8 cellular contexts compared by ENCODE assay signal in genomic region chr1:36088577-36089392, GRCh38. TPM values are rescaled to one million over a fixed set of nuclear protein-coding genes. Genes with fewer than 3 reads are reported as not detected.
DNase-seq lines count a peak whose midpoint lies in the region; ATAC-seq and TF ChIP-seq lines count a peak whose summit lies in the region.

Gene ADPRS (plus strand): TSS chr1:36088892. CDS start chr1:36088905, 13 bp downstream.

- TF ChIP-seq POLR2A in gastroesophageal sphincter (IDR thresholded peaks at IDR 0.05): peak; percentile 94 to 95

- peaks cover 20% of the 10 kb centered on the region for H3K4me1 Mint-ChIP-seq in activated naive CD4-positive, alpha-beta T cell treated with anti-CD3 and anti-CD28 coated beads for 36 hours (ENCODE audit: low read depth)

- H3K36me3 Mint-ChIP-seq in activated naive CD4-positive, alpha-beta T cell treated with anti-CD3 and anti-CD28 coated beads for 36 hours (ENCODE audit: low read depth): peaks cover 10% of the 10 kb centered on the region

- H3K27ac ChIP-seq in gastroesophageal sphincter (peak within 1 kb of the TSS; percentile 60 to 93 (median 90)), substantia nigra (ENCODE audit: low read depth, low read length, poor library complexity, severe bottlenecking) (peak within 1 kb of the TSS; percentile 91)

- peak within 1 kb of the TSS; percentile 72 for H3K27ac Mint-ChIP-seq in activated naive CD4-positive, alpha-beta T cell treated with anti-CD3 and anti-CD28 coated beads for 36 hours

- no peaks in the 10 kb centered on the region for H3K9me3 Mint-ChIP-seq in activated naive CD4-positive, alpha-beta T cell treated with anti-CD3 and anti-CD28 coated beads for 36 hours

- CTCF ChIA-PET in GM10248 (lab: Yijun Ruan, JAX): interaction anchor here (0.9 to 19.1 kb wide), 3 partner anchors 45 to 226 kb away, joined by 3 to 226 read pairs (median 11); no protein-coding TSS in a partner anchor
- CTCF ChIA-PET in activated naive CD4-positive, alpha-beta T cell treated with anti-CD3 and anti-CD28 coated beads for 36 hours (lab: Charles Lee): interaction anchor here (1.6 kb wide), 1 partner anchor 14 kb away, joined by 3 read pairs; no protein-coding TSS in a partner anchor

- POLR2A ChIA-PET in GM10248 (lab: Yijun Ruan, JAX): no interaction called here

- H3K36me3 ChIP-seq in gastroesophageal sphincter: peaks cover 0 to 33% of the 10 kb centered on the region in 2 donors

- peak within 1 kb of the TSS; percentile 66 for H3K4me3 ChIP-seq in HFF-Myc (replicated peaks; ENCODE audit: low read depth, low read length)
- H3K4me3 ChIP-seq in gastroesophageal sphincter: peak within 1 kb of the TSS; percentile 65 to 87

- no peaks in the 10 kb centered on the region for H3K9me3 ChIP-seq in gastroesophageal sphincter

- peaks cover 21% of the 10 kb centered on the region for H3K27me3 Mint-ChIP-seq in activated naive CD4-positive, alpha-beta T cell treated with anti-CD3 and anti-CD28 coated beads for 36 hours (ENCODE audit: low read depth)

- intact Hi-C loops in activated naive CD4-positive, alpha-beta T cell treated with anti-CD3 and anti-CD28 coated beads for 36 hours (cut with micrococcal nuclease): loop anchor here (1.0 to 5.0 kb wide), 4 partner anchors 61 to 219 kb away; partner anchors contain the start of genes AGO1, AGO3, SH3D21 and TRAPPC3

- H3K27me3 ChIP-seq in gastroesophageal sphincter: peaks cover 27% of the 10 kb centered on the region

- WGBS in gastroesophageal sphincter (ENCODE audit: low coverage in 1 of 2), 2 donors: no CpG with 5 or more reads among the region's 84 CpGs

- peak; percentile 94 for ATAC-seq in gastroesophageal sphincter

- peak within 1 kb of the TSS; percentile 87 for H3K4me3 Mint-ChIP-seq in activated naive CD4-positive, alpha-beta T cell treated with anti-CD3 and anti-CD28 coated beads for 36 hours

- no peak for TF ChIP-seq EP300 in gastroesophageal sphincter (IDR thresholded peaks at IDR 0.05)

- peak; percentile 94 for DNase-seq in GM10248 (ENCODE audit: extremely low spot score)
- DNase-seq in HFF-Myc (ENCODE audit: extremely low read depth, low read depth): peak; percentile 70
- peak; percentile 79 for DNase-seq in MV-4-11 (lab: John Stamatoyannopoulos, UW)
- peak; percentile 85 for DNase-seq in SK-N-DZ (ENCODE audit: low spot score)
- DNase-seq in activated naive CD4-positive, alpha-beta T cell treated with anti-CD3 and anti-CD28 coated beads for 36 hours: peak; percentile 92
- peak; percentile 47 for DNase-seq in non-pigmented ciliary epithelial cell (ENCODE audit: low read depth)
- DNase-seq in substantia nigra (lab: John Stamatoyannopoulos, UW): peak in 48 of 49 donors; percentile 45 to 99 (median 80)

- H3K4me1 ChIP-seq in gastroesophageal sphincter: peaks cover 0 to 68% (median 22%) of the 10 kb centered on the region in 3 donors

- peak; percentile 98 for TF ChIP-seq CTCF in GM10248 (IDR thresholded peaks at IDR 0.05; ENCODE audit: control extremely low read depth, extremely low read depth, low read depth, missing control alignments)
- peak; percentile 98 for TF ChIP-seq CTCF in HFF-Myc (IDR thresholded peaks at IDR 0.05; ENCODE audit: low read depth, low read length, missing control alignments)
- TF ChIP-seq CTCF in gastroesophageal sphincter (IDR thresholded peaks at IDR 0.05): peak in 3 of 4 experiments; percentile 98 to 100 (median 99)

RNA-seq across cellular contexts. Expression of gene ADPRS, which starts in this region (rescaled TPM):
- polyA plus RNA-seq in SK-N-DZ (2014; cell fraction: cytosol; rRNA removed): 51.0 and 56.2 TPM in 2 replicates
- polyA plus RNA-seq in SK-N-DZ (2014; cell fraction: nucleus; rRNA removed): 32.6 and 39.6 TPM in 2 replicates
- total RNA-seq in activated naive CD4-positive, alpha-beta T cell treated with anti-CD3 and anti-CD28 coated beads for 36 hours: 10 to 100 TPM; 23.2 to 24.6 TPM
- 10 to 100 TPM; 23.8 to 43.4 (median 32.6) TPM for total RNA-seq in gastroesophageal sphincter

Comparison
In these comparisons a context has a peak if more than half of its experiments do, and no peak if none do; other contexts are left out.
1. Peak in every context shown above with its lines: DNase-seq, ATAC-seq, H3K4me3 ChIP-seq and H3K27ac ChIP-seq.